1 cellular context compared by ENCODE assay signal in the genomic region with DNA sequence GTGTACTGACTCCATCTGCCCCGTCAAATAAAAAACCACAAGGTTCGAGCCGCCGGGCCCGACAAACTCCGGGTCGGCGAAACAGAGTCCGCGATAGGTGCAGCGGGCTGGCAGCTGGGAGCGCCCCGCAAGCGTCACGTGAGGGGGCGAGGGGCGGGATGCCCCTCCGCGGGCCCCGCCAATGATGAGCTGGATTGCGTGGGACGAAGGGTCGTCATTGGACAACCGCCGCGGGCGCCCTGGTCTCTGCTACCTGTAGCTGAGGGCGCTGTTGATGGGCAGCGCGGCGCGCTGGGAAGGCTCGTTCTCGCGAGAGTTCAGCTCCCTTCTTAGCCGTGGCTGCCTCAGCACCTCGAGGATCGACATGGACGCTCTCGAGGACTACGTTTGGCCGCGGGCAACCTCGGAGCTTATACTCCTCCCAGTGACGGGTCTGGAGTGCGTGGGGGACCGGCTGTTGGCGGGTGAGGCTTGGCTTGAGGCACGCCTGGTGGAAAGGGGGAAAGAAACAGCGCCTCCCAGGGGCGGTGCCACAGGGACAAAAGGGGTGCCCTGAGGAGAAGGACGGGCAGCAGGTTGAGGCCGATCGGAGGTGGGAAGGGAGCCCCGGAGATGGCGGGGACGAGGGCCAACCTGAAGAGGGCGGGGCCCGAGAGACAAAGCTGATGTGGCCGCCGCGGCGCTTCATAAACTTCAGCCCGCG.
A peak's percentile ranks its signal among the peaks of the same experiment; 100 is the strongest.
TF ChIP-seq lines count a peak whose summit lies in the region.

Gene WDR6 (plus strand): TSS at position 324 of the 703 bp plus-strand sequence. CDS start 41 bp downstream, at position 365.

TF ChIP-seq in HepG2, 621 proteins besides CTCF, POLR2A, EP300 and RAD21 (continued from another document):
- TF ChIP-seq SKIL (CRISPR knock-in tag; IDR thresholded peaks at IDR 0.05; ENCODE audit: borderline replicate concordance) (0 out of 2 replicates have a peak, but pooled peaks have one; percentile 24), UBTF (CRISPR knock-in tag; IDR thresholded peaks at IDR 0.05) (peak; percentile 44; the same call in 1 of the 2 replicates), RARG (CRISPR knock-in tag; IDR thresholded peaks at IDR 0.05; ENCODE audit: low read depth) (no peak), HBP1 (CRISPR knock-in tag; IDR thresholded peaks at IDR 0.05; ENCODE audit: low read depth) (peak; percentile 20; the same call in 1 of the 2 replicates), DPF2 (CRISPR knock-in tag; IDR thresholded peaks at IDR 0.05; ENCODE audit: borderline replicate concordance, low read depth) (no peak), ZNF33A (CRISPR knock-in tag; IDR thresholded peaks at IDR 0.05; ENCODE audit: borderline replicate concordance) (no peak), ZSCAN31 (CRISPR knock-in tag; IDR thresholded peaks at IDR 0.05; ENCODE audit: low read depth) (peak; percentile 59; the same call in 1 of the 2 replicates), RARA (CRISPR knock-in tag; IDR thresholded peaks at IDR 0.05) (0 out of 2 replicates have a peak, but pooled peaks have one; percentile 12), MEIS2 (CRISPR knock-in tag; IDR thresholded peaks at IDR 0.05) (peak; percentile 68), KAT8 (CRISPR knock-in tag; IDR thresholded peaks at IDR 0.05) (peak; percentile 73; the same call in 1 of the 2 replicates), ZNF589 (CRISPR knock-in tag; conservative IDR thresholded peaks at IDR 0.05) (peak; percentile 76; the same call in 1 of the 2 replicates), SOX6 (IDR thresholded peaks at IDR 0.05) (no peak), SOX6 (CRISPR knock-in tag; IDR thresholded peaks at IDR 0.05) (peak; percentile 69; the same call in 1 of the 2 replicates), ZBED4 (CRISPR knock-in tag; IDR thresholded peaks at IDR 0.05; ENCODE audit: borderline replicate concordance) (peak; percentile 19; the same call in 1 of the 2 replicates), ZBTB8A (CRISPR knock-in tag; IDR thresholded peaks at IDR 0.05; ENCODE audit: borderline replicate concordance, low read depth) (peak; percentile 53; the same call in 1 of the 2 replicates), KMT2B (CRISPR knock-in tag; IDR thresholded peaks at IDR 0.05) (peak; percentile 66; the same call in 1 of the 2 replicates), KDM5A (IDR thresholded peaks at IDR 0.05; ENCODE audit: borderline replicate concordance, low read length) (peak; percentile 89), ZNF350 (CRISPR knock-in tag; IDR thresholded peaks at IDR 0.05; ENCODE audit: borderline replicate concordance, low read depth) (no peak; the same call in 1 of the 2 replicates), ZNF24 (IDR thresholded peaks at IDR 0.05) (no peak), YEATS2 (CRISPR knock-in tag; IDR thresholded peaks at IDR 0.05; ENCODE audit: borderline replicate concordance) (peak; percentile 91), HOXA7 (CRISPR knock-in tag; IDR thresholded peaks at IDR 0.05) (no peak), MAF1 (CRISPR knock-in tag; IDR thresholded peaks at IDR 0.05; ENCODE audit: borderline replicate concordance) (0 out of 2 replicates have a peak, but pooled peaks have one; percentile 20), ZFP82 (CRISPR knock-in tag; IDR thresholded peaks at IDR 0.05; ENCODE audit: borderline replicate concordance) (no peak), GFI1 (CRISPR knock-in tag; IDR thresholded peaks at IDR 0.05; ENCODE audit: borderline replicate concordance) (no peak), ZUFSP (CRISPR knock-in tag; IDR thresholded peaks at IDR 0.05; ENCODE audit: borderline replicate concordance) (no peak), ZNF598 (CRISPR knock-in tag; IDR thresholded peaks at IDR 0.05; ENCODE audit: borderline replicate concordance) (0 out of 2 replicates have a peak, but pooled peaks have one; percentile 19), ZBTB26 (CRISPR knock-in tag; IDR thresholded peaks at IDR 0.05; ENCODE audit: borderline replicate concordance) (no peak; the same call in 1 of the 2 replicates), ZNF546 (CRISPR knock-in tag; conservative IDR thresholded peaks at IDR 0.05) (peak; percentile 34; the same call in 1 of the 2 replicates), ZFX (CRISPR knock-in tag; IDR thresholded peaks at IDR 0.05; ENCODE audit: low read depth) (peak; percentile 78), ZSCAN29 (CRISPR knock-in tag; conservative IDR thresholded peaks at IDR 0.05) (no peak), TBX2 (CRISPR knock-in tag; IDR thresholded peaks at IDR 0.05; ENCODE audit: borderline replicate concordance) (peak; percentile 84), ZNF615 (CRISPR knock-in tag; IDR thresholded peaks at IDR 0.05; ENCODE audit: borderline replicate concordance) (no peak), POLR2AphosphoS5 (IDR thresholded peaks at IDR 0.05; ENCODE audit: low read depth, low read length) (peak; percentile 91)
- TF ChIP-seq, protein P1, sequence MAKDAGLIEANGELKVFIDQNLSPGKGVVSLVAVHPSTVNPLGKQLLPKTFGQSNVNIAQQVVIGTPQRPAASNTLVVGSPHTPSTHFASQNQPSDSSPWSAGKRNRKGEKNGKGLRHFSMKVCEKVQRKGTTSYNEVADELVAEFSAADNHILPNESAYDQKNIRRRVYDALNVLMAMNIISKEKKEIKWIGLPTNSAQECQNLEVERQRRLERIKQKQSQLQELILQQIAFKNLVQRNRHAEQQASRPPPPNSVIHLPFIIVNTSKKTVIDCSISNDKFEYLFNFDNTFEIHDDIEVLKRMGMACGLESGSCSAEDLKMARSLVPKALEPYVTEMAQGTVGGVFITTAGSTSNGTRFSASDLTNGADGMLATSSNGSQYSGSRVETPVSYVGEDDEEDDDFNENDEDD (CRISPR knock-in tag; IDR thresholded peaks at IDR 0.05; ENCODE audit: borderline replicate concordance), result peak; percentile 87; the same call in 1 of the 2 replicates
- TF ChIP-seq, protein P2, sequence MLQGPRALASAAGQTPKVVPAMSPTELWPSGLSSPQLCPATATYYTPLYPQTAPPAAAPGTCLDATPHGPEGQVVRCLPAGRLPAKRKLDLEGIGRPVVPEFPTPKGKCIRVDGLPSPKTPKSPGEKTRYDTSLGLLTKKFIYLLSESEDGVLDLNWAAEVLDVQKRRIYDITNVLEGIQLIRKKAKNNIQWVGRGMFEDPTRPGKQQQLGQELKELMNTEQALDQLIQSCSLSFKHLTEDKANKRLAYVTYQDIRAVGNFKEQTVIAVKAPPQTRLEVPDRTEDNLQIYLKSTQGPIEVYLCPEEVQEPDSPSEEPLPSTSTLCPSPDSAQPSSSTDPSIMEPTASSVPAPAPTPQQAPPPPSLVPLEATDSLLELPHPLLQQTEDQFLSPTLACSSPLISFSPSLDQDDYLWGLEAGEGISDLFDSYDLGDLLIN (CRISPR knock-in tag; IDR thresholded peaks at IDR 0.05; ENCODE audit: borderline replicate concordance), result peak; percentile 61; the same call in 1 of the 2 replicates
- TF ChIP-seq, protein P3, sequence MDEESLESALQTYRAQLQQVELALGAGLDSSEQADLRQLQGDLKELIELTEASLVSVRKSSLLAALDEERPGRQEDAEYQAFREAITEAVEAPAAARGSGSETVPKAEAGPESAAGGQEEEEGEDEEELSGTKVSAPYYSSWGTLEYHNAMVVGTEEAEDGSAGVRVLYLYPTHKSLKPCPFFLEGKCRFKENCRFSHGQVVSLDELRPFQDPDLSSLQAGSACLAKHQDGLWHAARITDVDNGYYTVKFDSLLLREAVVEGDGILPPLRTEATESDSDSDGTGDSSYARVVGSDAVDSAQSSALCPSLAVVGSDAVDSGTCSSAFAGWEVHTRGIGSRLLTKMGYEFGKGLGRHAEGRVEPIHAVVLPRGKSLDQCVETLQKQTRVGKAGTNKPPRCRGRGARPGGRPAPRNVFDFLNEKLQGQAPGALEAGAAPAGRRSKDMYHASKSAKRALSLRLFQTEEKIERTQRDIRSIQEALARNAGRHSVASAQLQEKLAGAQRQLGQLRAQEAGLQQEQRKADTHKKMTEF (CRISPR knock-in tag; IDR thresholded peaks at IDR 0.05), result peak; percentile 69
